Comparison of ENCODE assay signal across 1 cellular context in the genomic region with DNA sequence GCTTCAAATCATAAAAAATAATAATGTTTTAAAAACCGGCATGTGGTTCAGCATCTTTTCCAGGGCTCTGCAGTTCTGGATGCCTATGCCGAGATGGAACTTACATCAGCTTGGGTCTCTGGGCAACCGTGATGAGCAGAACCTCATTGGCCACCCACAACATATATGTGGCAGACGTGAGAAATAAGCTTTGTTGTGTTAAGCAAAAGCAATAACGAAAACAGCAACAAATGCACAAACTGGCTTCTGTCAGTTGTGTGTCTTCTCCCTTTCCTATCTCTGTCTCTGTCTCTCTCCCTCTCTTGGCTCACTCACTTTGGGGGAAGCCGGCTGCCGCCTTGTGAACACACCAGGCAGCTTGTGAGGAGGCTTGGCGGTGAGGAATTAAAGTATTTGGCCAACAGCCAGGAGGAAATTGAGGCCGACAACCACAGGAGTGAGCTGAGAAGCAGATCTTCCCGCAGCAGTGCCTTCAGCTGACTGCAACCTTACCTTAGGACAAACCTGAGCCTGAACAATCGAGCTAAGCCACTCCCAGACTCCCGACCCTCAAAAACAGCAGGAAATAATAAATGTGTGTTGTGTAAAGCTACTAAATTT.
TF ChIP-seq lines count a peak whose summit lies in the region.

No MANE protein-coding gene starts in this region.

TF ChIP-seq in H1, 55 proteins besides CTCF, POLR2A, EP300 and RAD21 (continued from another document):
- TF ChIP-seq GABPA (IDR thresholded peaks at IDR 0.05; ENCODE audit: borderline replicate concordance, insufficient read depth, low read length) (no peak), SP4 (IDR thresholded peaks at IDR 0.05; ENCODE audit: low read length) (no peak), TBP (IDR thresholded peaks at IDR 0.05; ENCODE audit: low read depth, low read length) (no peak), SRF (IDR thresholded peaks at IDR 0.05; ENCODE audit: low read depth, low read length) (no peak), TEAD4 (IDR thresholded peaks at IDR 0.05; ENCODE audit: low read depth, low read length) (no peak), CEBPB (IDR thresholded peaks at IDR 0.05; ENCODE audit: low read depth, low read length) (no peak), SP2 (IDR thresholded peaks at IDR 0.05; ENCODE audit: low read length) (no peak), CTBP2 (IDR thresholded peaks at IDR 0.05; ENCODE audit: borderline replicate concordance, insufficient read depth, insufficient read length, low read length) (no peak)
